10 cellular contexts compared by ENCODE assay signal in genomic region chr2:186543561-186544131, GRCh38. TPM values are rescaled to one million over a fixed set of nuclear protein-coding genes. Genes with fewer than 3 reads are reported as not detected.
DNase-seq lines count a peak whose midpoint lies in the region; ATAC-seq and TF ChIP-seq lines count a peak whose summit lies in the region.
"Had no signal": no experiment of that assay in that cellular context is flagged by ENCODE, and none has a peak within 500 bp of the region (broad histone marks: within the 10 kb centered on the region; RNA-seq: fewer than 3 reads in every experiment).

No MANE protein-coding gene starts in this region.

- in situ Hi-C loops in Panc1 (cut with HindIII; ENCODE audit: low pct_unique_long_range_greater_than_20kb, low sequenced_read_pairs), result no loop called here

- DNase-seq in AG04450 (ENCODE audit: low read depth, low spot score), result peak; percentile 42
- DNase-seq in Panc1 (ENCODE audit: low read depth, low spot score), result peak; percentile 10
- peak; percentile 57 for DNase-seq in epithelial cell of esophagus (ENCODE audit: low read depth)
- DNase-seq in nephron progenitor cell, result no peak
- DNase-seq in stimulated activated CD4-positive, alpha-beta T cell treated with anti-CD3 and anti-CD28 coated beads, Interleukin-4, amount 100 ng/mL, for 4 hours, result no peak
- DNase-seq in SK-N-DZ (ENCODE audit: low spot score), result no peak
- no peak for DNase-seq in NCI-H748 (lab: John Stamatoyannopoulos, UW; ENCODE audit: unreplicated experiment)
- DNase-seq in NAMALWA (ENCODE audit: low spot score), result no peak
- DNase-seq: CD4-positive, CD25-positive, alpha-beta regulatory T cell had no signal

- no TSS peak for BruUV-seq in Panc1 (replicated peaks; lab: Mats Ljungman, UMichigan)

- H3K4me3 ChIP-seq in AG04450 (ENCODE audit: low read depth, low read length), result peak overlapping the region; percentile 1; the same call in 1 of the 2 replicates
- H3K4me3 ChIP-seq in Panc1 (ENCODE audit: low read depth in 2 of 2, low read length in 2 of 2), result peak overlapping the region in 1 of 2 experiments; percentile 14; a peak in 1 of 4 replicates
- no peak overlapping the region for H3K4me3 ChIP-seq in epithelial cell of esophagus (ENCODE audit: low read length)

- no peak for TF ChIP-seq CTCF in AG04450 (IDR thresholded peaks at IDR 0.05; ENCODE audit: low read depth, low read length)
- no peak for TF ChIP-seq CTCF in Panc1 (IDR thresholded peaks at IDR 0.05)
- no peak for TF ChIP-seq CTCF in epithelial cell of esophagus (IDR thresholded peaks at IDR 0.05; ENCODE audit: insufficient read depth, low read depth, low read length, missing control alignments)
- no peak for TF ChIP-seq CTCF in nephron progenitor cell (IDR thresholded peaks at IDR 0.05)

- H3K27me3 Mint-ChIP-seq in nephron progenitor cell (ENCODE audit: low read depth, poor library complexity), result no peaks in the 10 kb centered on the region
- H3K27me3 Mint-ChIP-seq: CD4-positive, CD25-positive, alpha-beta regulatory T cell had no signal

- CTCF ChIA-PET in AG04450 (lab: Charles Lee) (no interaction called here), Panc1 (lab: Charles Lee) (no interaction called here)

- no peaks in the 10 kb centered on the region for H3K9me3 ChIP-seq in AG04450 (ENCODE audit: control insufficient read depth, insufficient read depth, low read length)
- no peaks in the 10 kb centered on the region for H3K9me3 ChIP-seq in Panc1 (ENCODE audit: control insufficient read depth, insufficient read depth, low read depth, low read length)

- peaks cover 34% of the 10 kb centered on the region for H3K4me1 ChIP-seq in Panc1 (ENCODE audit: control insufficient read depth, insufficient read depth, low read length)

- H3K27me3 ChIP-seq in AG04450 (ENCODE audit: control insufficient read depth, insufficient read depth, low read length), result no peaks in the 10 kb centered on the region
- H3K27me3 ChIP-seq in Panc1 (ENCODE audit: control insufficient read depth, insufficient read depth, low read length), result no peaks in the 10 kb centered on the region

- H3K4me3 Mint-ChIP-seq in nephron progenitor cell, result no peak overlapping the region
- H3K4me3 Mint-ChIP-seq: CD4-positive, CD25-positive, alpha-beta regulatory T cell had no signal

- intact Hi-C loops in Panc1 (cut with micrococcal nuclease; ENCODE audit: unreplicated experiment), result no loop called here

- H3K9me3 Mint-ChIP-seq in nephron progenitor cell, result no peaks in the 10 kb centered on the region
- H3K9me3 Mint-ChIP-seq: CD4-positive, CD25-positive, alpha-beta regulatory T cell had no signal

- H3K4me1 Mint-ChIP-seq in nephron progenitor cell, result peaks cover 9% of the 10 kb centered on the region
- H3K4me1 Mint-ChIP-seq: CD4-positive, CD25-positive, alpha-beta regulatory T cell had no signal

- no peaks in the 10 kb centered on the region for H3K36me3 Mint-ChIP-seq in nephron progenitor cell (ENCODE audit: low read depth)
- H3K36me3 Mint-ChIP-seq: CD4-positive, CD25-positive, alpha-beta regulatory T cell had no signal

- H3K27ac Mint-ChIP-seq in nephron progenitor cell, result peak overlapping the region; percentile 83
- H3K27ac Mint-ChIP-seq: CD4-positive, CD25-positive, alpha-beta regulatory T cell had no signal

- H3K27ac ChIP-seq in AG04450 (ENCODE audit: low read depth, low read length), result peak overlapping the region; percentile 97
- H3K27ac ChIP-seq in Panc1 (ENCODE audit: low read length), result peak overlapping the region; percentile 93

- POLR2A ChIA-PET in AG04450 (lab: Yijun Ruan, JAX), result interaction anchor here (0.6 to 2.4 kb wide), 6 partner anchors 26 to 304 kb away, joined by 3 to 9 read pairs (median 4); partner anchors contain the start of gene ITGAV
- POLR2A ChIA-PET in Panc1 (lab: Charles Lee), result no interaction called here

- no peak; the same call in 1 of the 2 replicates for ATAC-seq in Panc1
- ATAC-seq: left lobe of liver had no signal

- no peaks in the 10 kb centered on the region for H3K36me3 ChIP-seq in Panc1 (ENCODE audit: control insufficient read depth, insufficient read depth, low read length)

RNA-seq across cellular contexts. Expression of gene ITGAV, which starts 46.2 kb away (rescaled TPM):
- 106 and 129 TPM in 2 replicates for polyA plus RNA-seq in AG04450 (2011; rRNA removed)
- polyA minus RNA-seq in AG04450 (2011; rRNA and poly(A)+ RNA removed), result 120 and 181 TPM in 2 replicates
- total RNA-seq in Panc1 (2021; ENCODE audit: unreplicated experiment), result 218 TPM
- polyA plus RNA-seq in Panc1 (2012; ENCODE audit: insufficient read length), result 140 TPM
- 38.1 and 45.0 TPM in 2 replicates for polyA plus RNA-seq in SK-N-DZ (2014; cell fraction: cytosol; rRNA removed)
- 48.4 and 55.6 TPM in 2 replicates for polyA plus RNA-seq in SK-N-DZ (2014; cell fraction: nucleus; rRNA removed)

RNA-seq across cellular contexts. Expression of gene ZC3H15, which starts 57.6 kb away (rescaled TPM):
- polyA plus RNA-seq in AG04450 (2011; rRNA removed), result 70.6 and 107 TPM in 2 replicates
- 20.3 and 35.1 TPM in 2 replicates for polyA minus RNA-seq in AG04450 (2011; rRNA and poly(A)+ RNA removed)
- 72.8 TPM for total RNA-seq in Panc1 (2021; ENCODE audit: unreplicated experiment)
- polyA plus RNA-seq in Panc1 (2012; ENCODE audit: insufficient read length), result 48.6 TPM
- polyA plus RNA-seq in SK-N-DZ (2014; cell fraction: cytosol; rRNA removed), result 85.3 and 86.5 TPM in 2 replicates
- 101 and 103 TPM in 2 replicates for polyA plus RNA-seq in SK-N-DZ (2014; cell fraction: nucleus; rRNA removed)

Comparison
In these comparisons a context has a peak if more than half of its experiments do, and no peak if none do; other contexts are left out.
1. DNase-seq: peak in AG04450 (single experiment), Panc1 (single experiment) and epithelial cell of esophagus (single experiment); none in nephron progenitor cell (single experiment), stimulated activated CD4-positive, alpha-beta T cell treated with anti-CD3 and anti-CD28 coated beads, Interleukin-4, amount 100 ng/mL, for 4 hours (0 of 2), SK-N-DZ (single experiment), NCI-H748 (single experiment) and NAMALWA (single experiment).